Comparison of ENCODE assay signal across 12 cellular contexts in genomic region chr6:13681305-13682061, GRCh38. TPM values are rescaled to one million over a fixed set of nuclear protein-coding genes. Genes with fewer than 3 reads are reported as not detected.
DNase-seq lines count a peak whose midpoint lies in the region; ATAC-seq lines count a peak whose summit lies in the region.
"Had no signal": no experiment of that assay in that cellular context is flagged by ENCODE, and none has a peak within 500 bp of the region (broad histone marks: within the 10 kb centered on the region; RNA-seq: fewer than 3 reads in every experiment).

No MANE protein-coding gene starts in this region.

- H3K36me3 Mint-ChIP-seq in natural killer cell treated with Interleukin-12 subunit alpha and Interleukin-12 subunit beta and Interleukin-15 and Interleukin-18, amount 100 ng/mL, for 72 hours: peaks cover 11% of the 10 kb centered on the region

- peaks cover 31 to 40% of the 10 kb centered on the region in 2 donors for H3K4me1 Mint-ChIP-seq in natural killer cell treated with Interleukin-12 subunit alpha and Interleukin-12 subunit beta and Interleukin-15 and Interleukin-18, amount 100 ng/mL, for 72 hours (ENCODE audit: low read depth in 2 of 2)

- H3K4me3 Mint-ChIP-seq in natural killer cell treated with Interleukin-12 subunit alpha and Interleukin-12 subunit beta and Interleukin-15 and Interleukin-18, amount 100 ng/mL, for 72 hours: peak overlapping the region; percentile 70

- peaks cover 5% of the 10 kb centered on the region for H3K9me3 Mint-ChIP-seq in natural killer cell treated with Interleukin-12 subunit alpha and Interleukin-12 subunit beta and Interleukin-15 and Interleukin-18, amount 100 ng/mL, for 72 hours

- in situ Hi-C loops in HAP-1 (cut with MboI; ENCODE audit: low sequenced_read_pairs): no loop called here

- no peaks in the 10 kb centered on the region for H3K27me3 ChIP-seq in HAP-1 (ENCODE audit: low read depth)
- H3K27me3 ChIP-seq: brain microvascular endothelial cell, uterus had no signal

- no peaks in the 10 kb centered on the region for H3K27me3 Mint-ChIP-seq in natural killer cell treated with Interleukin-12 subunit alpha and Interleukin-12 subunit beta and Interleukin-15 and Interleukin-18, amount 100 ng/mL, for 72 hours

- H3K27ac Mint-ChIP-seq in natural killer cell treated with Interleukin-12 subunit alpha and Interleukin-12 subunit beta and Interleukin-15 and Interleukin-18, amount 100 ng/mL, for 72 hours: peak overlapping the region; percentile 81 to 87

- ATAC-seq in activated CD4-positive, CD25-positive, alpha-beta regulatory T cell treated with anti-CD3 and anti-CD28 coated beads, Interleukin-2, amount 50 U/mL, for 24 hours: peak; percentile 74 to 78
- ATAC-seq in HG02678 (IDR thresholded peaks at IDR 0.05; ENCODE audit: unreplicated experiment): peak; percentile 60
- peak in 1 of 2 donors; percentile 57 for ATAC-seq in natural killer cell treated with Interleukin-12 subunit alpha and Interleukin-12 subunit beta and Interleukin-15 and Interleukin-18, amount 100 ng/mL, for 72 hours
- ATAC-seq in HG02642 (IDR thresholded peaks at IDR 0.05; ENCODE audit: poor library complexity, unreplicated experiment): no peak

- no peaks in the 10 kb centered on the region for H3K9me3 ChIP-seq in HAP-1
- H3K9me3 ChIP-seq: uterus had no signal

- peaks cover 17% of the 10 kb centered on the region for H3K4me1 ChIP-seq in HAP-1
- H3K4me1 ChIP-seq: uterus had no signal

- no peaks in the 10 kb centered on the region for H3K36me3 ChIP-seq in HAP-1 (replicated peaks)
- H3K36me3 ChIP-seq: brain microvascular endothelial cell, uterus had no signal

- no peak overlapping the region for H3K4me3 ChIP-seq in HAP-1
- H3K4me3 ChIP-seq: uterus had no signal

- no peak for DNase-seq in activated CD4-positive, CD25-positive, alpha-beta regulatory T cell treated with anti-CD3 and anti-CD28 coated beads, Interleukin-2, amount 50 U/mL, for 72 hours
- DNase-seq in T-helper 22 cell (ENCODE audit: low read depth) (peak; percentile 5), NAMALWA (ENCODE audit: low spot score) (no peak), HAP-1 (ENCODE audit: low spot score in 2 of 2) (no peak)
- DNase-seq in natural killer cell treated with Interleukin-12 subunit alpha and Interleukin-12 subunit beta and Interleukin-15 and Interleukin-18, amount 100 ng/mL, for 72 hours (ENCODE audit: low spot score): no peak
- DNase-seq: activated CD4-positive, alpha-beta T cell treated with anti-CD3 and anti-CD28 coated beads, Interleukin-2, amount 50 U/mL, for 48 hours; brain microvascular endothelial cell; SHP77; uterus had no signal

RNA-seq across cellular contexts. Expression of gene RANBP9, which starts 30.2 kb away (rescaled TPM):
- total RNA-seq in natural killer cell treated with Interleukin-12 subunit alpha and Interleukin-12 subunit beta and Interleukin-15 and Interleukin-18, amount 100 ng/mL, for 72 hours: 10 to 100 TPM; 49.2 to 61.1 TPM
